11 cellular contexts compared by ENCODE assay signal in the genomic region with DNA sequence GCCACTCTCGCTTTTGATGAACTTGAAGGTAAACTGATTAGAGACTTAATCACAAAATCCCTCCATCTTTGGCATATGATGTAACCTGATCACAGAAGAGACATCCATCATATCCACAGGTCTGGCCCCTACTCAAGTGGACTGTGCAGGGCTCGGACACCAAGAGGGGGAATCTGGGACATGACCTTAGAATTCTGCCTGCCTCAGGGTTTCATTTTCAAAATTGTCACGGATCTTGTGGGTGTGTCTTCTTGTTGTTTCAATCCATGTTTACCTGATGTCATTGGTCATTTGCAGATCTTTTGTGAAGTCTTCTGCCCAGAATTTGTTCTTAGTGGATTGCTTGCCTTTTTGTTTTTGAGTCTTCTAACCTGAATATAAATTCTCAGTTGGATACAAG. TPM values are rescaled to one million over a fixed set of nuclear protein-coding genes. Genes with fewer than 3 reads are reported as not detected.
"Had no signal": no experiment of that assay in that cellular context is flagged by ENCODE, and none has a peak within 500 bp of the region (broad histone marks: within the 10 kb centered on the region; RNA-seq: fewer than 3 reads in every experiment).

No MANE protein-coding gene starts in this region.

- H3K36me3 ChIP-seq: HAP-1 had no signal

- H2AFZ ChIP-seq: GM23248 had no signal

- H3K4me3 ChIP-seq: GM23248, HAP-1, K562 had no signal

- ATAC-seq: HCT116, K562 had no signal

- FAIRE-seq: K562 had no signal

- H3K27ac ChIP-seq: GM23248, HL-60 had no signal

- H3K9me3 ChIP-seq: HAP-1 had no signal

- H3K9ac ChIP-seq: GM23248 had no signal

- DNase-seq: GM23248, GOT3, H7, HFFc6, IMR-90 had no signal

- H3K4me1 ChIP-seq: HAP-1 had no signal

RNA-seq across cellular contexts. Expression of a gene that starts 5.9 kb away (rescaled TPM):
- total RNA-seq: GM23248, H4, H7, HFFc6, HT1080, IMR-90, K562 had no signal
- polyA plus RNA-seq: GM23248, IMR-90, K562 had no signal
